Comparison of ENCODE assay signal across 20 cellular contexts in the genomic region with DNA sequence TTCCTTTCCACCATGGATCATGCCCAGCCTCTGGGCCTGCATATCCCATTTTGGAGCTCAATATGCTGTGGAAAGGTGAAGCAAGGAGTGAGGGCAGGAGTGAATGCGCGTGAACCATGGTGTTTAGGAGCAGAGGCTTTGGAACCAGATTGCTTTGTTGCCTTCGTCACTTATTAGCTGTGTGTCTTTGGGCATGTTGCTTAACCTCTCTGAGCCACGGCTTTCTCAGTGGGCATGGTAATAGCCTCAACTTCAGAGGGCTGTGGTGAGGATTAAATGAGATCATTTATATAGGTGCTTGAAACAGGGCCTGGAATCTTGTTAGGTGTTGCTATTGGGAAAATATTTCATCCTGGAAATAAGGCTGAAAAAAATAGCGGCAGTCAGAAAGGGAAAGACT.
A peak's percentile ranks its signal among the peaks of the same experiment; 100 is the strongest.
DNase-seq lines count a peak whose midpoint lies in the region; ATAC-seq, FAIRE-seq and TF ChIP-seq lines count a peak whose summit lies in the region.
"Had no signal": no experiment of that assay in that cellular context is flagged by ENCODE, and none has a peak within 500 bp of the region (broad histone marks: within the 10 kb centered on the region; RNA-seq: fewer than 3 reads in every experiment).

No MANE protein-coding gene starts in this region.

- peaks cover 4 to 9% of the 10 kb centered on the region in 2 experiments; a peak in 3 of 5 replicates for H3K9me3 Mint-ChIP-seq in H9
- H3K9me3 Mint-ChIP-seq: HFFc6 had no signal

- H3K4me1 ChIP-seq in H9 (ENCODE audit: insufficient read depth, low read length) (no peaks in the 10 kb centered on the region), HEK293 (ENCODE audit: control insufficient read depth, insufficient read depth, low read length) (no peaks in the 10 kb centered on the region)

- H3K23ac ChIP-seq in H9 (ENCODE audit: insufficient read length, low read depth, low read length) = no peak overlapping the region

- no peaks in the 10 kb centered on the region for H3K9me3 ChIP-seq in H9 (ENCODE audit: control insufficient read depth, low read depth, low read length)
- no peaks in the 10 kb centered on the region for H3K9me3 ChIP-seq in HEK293 (ENCODE audit: control insufficient read depth, insufficient read depth, low read depth, low read length)

- H3K79me1 ChIP-seq in H9 (ENCODE audit: insufficient read depth, low read depth, low read length, poor library complexity, severe bottlenecking) = no peaks in the 10 kb centered on the region

- no CpG with 5 or more reads among the region's 5 CpGs for WGBS in H9 (ENCODE audit: extremely low coverage, insufficient read length, low lambda C conversion rate)

- no peaks in the 10 kb centered on the region for H4K20me1 ChIP-seq in H9 (ENCODE audit: control insufficient read depth, insufficient read depth, insufficient read length)

- H3K36me3 Mint-ChIP-seq in H9 (ENCODE audit: insufficient read depth in 1 of 3, low read depth in 3 of 3) = 0 out of 7 replicates have a peak, but pooled peaks cover 0 to 4% (median 0%) of the 10 kb centered on the region in 3 experiments
- H3K36me3 Mint-ChIP-seq: CD4-positive, alpha-beta memory T cell had no signal

- ATAC-seq in GM18909 (IDR thresholded peaks at IDR 0.05; ENCODE audit: poor library complexity, unreplicated experiment) (no peak), HG02759 (IDR thresholded peaks at IDR 0.05; ENCODE audit: unreplicated experiment) (no peak)

- peak; percentile 55 for FAIRE-seq in bronchial epithelial cell (lab: Jason Lieb, UNC)
- FAIRE-seq: GM12891, GM18507, GM19239, H54 had no signal

- no peak overlapping the region for H2BK15ac ChIP-seq in H9 (ENCODE audit: low read depth, low read length)

- no peak overlapping the region; the same call in 1 of the 2 replicates for H3K14ac ChIP-seq in H9 (ENCODE audit: insufficient read depth, low read length)

- H3K4me3 ChIP-seq in HEK293 (ENCODE audit: low read depth, low read length) = no peak overlapping the region
- no peak overlapping the region for H3K4me3 ChIP-seq in bronchial epithelial cell (ENCODE audit: low read depth, low read length)

- H3K36me3 ChIP-seq in HEK293 (ENCODE audit: control insufficient read depth in 2 of 2, insufficient read depth in 1 of 2, low read length in 2 of 2) (no peaks in the 10 kb centered on the region), bronchial epithelial cell (ENCODE audit: control insufficient read depth, insufficient read depth, low read length) (no peaks in the 10 kb centered on the region)

- no peaks in the 10 kb centered on the region for H3K79me2 ChIP-seq in H9 (ENCODE audit: insufficient read depth, low read length)

- no peak overlapping the region for H2BK5ac ChIP-seq in H9 (ENCODE audit: insufficient read length, low read length)

- H3T11ph ChIP-seq in H9 (ENCODE audit: low read length) = no peak overlapping the region

- H3K27ac ChIP-seq in H9 (ENCODE audit: insufficient read length, low read depth, low read length) (no peak overlapping the region), HEK293 (ENCODE audit: extremely low read depth, low read depth, low read length) (no peak overlapping the region)

- no peaks in the 10 kb centered on the region for H3K4me1 Mint-ChIP-seq in H9
- H3K4me1 Mint-ChIP-seq: CD4-positive, alpha-beta memory T cell had no signal

- no peak overlapping the region for H2AK5ac ChIP-seq in H9 (ENCODE audit: insufficient read length, low read length)

- H3K23me2 ChIP-seq in H9 (ENCODE audit: insufficient read length, low read depth, low read length, poor library complexity, severe bottlenecking) = no peaks in the 10 kb centered on the region

- H2AFZ ChIP-seq in H9 (ENCODE audit: low read length) = no peak overlapping the region

- H4K8ac ChIP-seq in H9 (replicated peaks; ENCODE audit: insufficient read length, low read depth, low read length) = no peak overlapping the region

- H2BK120ac ChIP-seq in H9 (ENCODE audit: low read depth, low read length, poor library complexity, severe bottlenecking) = no peak overlapping the region

- TF ChIP-seq CTCF in H9 (conservative IDR thresholded peaks at IDR 0.05) (no peak), HEK293 (tag by site-specific recombination; IDR thresholded peaks at IDR 0.05) (no peak), bronchial epithelial cell (IDR thresholded peaks at IDR 0.05; ENCODE audit: insufficient read depth, low read length, severe bottlenecking) (no peak)

- H3K27me3 Mint-ChIP-seq in H9 (ENCODE audit: low read depth) = no peaks in the 10 kb centered on the region; the same call in 1 of the 2 replicates

- H3K4me3 Mint-ChIP-seq in H9 = no peak overlapping the region
- H3K4me3 Mint-ChIP-seq: CD4-positive, alpha-beta memory T cell; HFFc6 had no signal

- no peak overlapping the region for H3K4me2 ChIP-seq in H9 (ENCODE audit: insufficient read depth, insufficient read length, low read length)

- H3K9ac ChIP-seq in H9 (ENCODE audit: extremely low read depth, insufficient read length, low read length) = no peak overlapping the region

- H3K27me3 ChIP-seq in H9 (ENCODE audit: insufficient read depth, low read length) (no peaks in the 10 kb centered on the region), bronchial epithelial cell (ENCODE audit: control insufficient read depth, insufficient read depth, low read length) (no peaks in the 10 kb centered on the region)

- H3K4ac ChIP-seq in H9 (ENCODE audit: low read depth, low read length) = no peak overlapping the region

- H3K27ac Mint-ChIP-seq in H9 = no peak overlapping the region
- H3K27ac Mint-ChIP-seq: HFFc6 had no signal

- DNase-seq in H9 = no peak
- DNase-seq in bronchial epithelial cell (ENCODE audit: low read depth) = no peak
- DNase-seq in SW 1271 (lab: John Stamatoyannopoulos, UW) = no peak
- DNase-seq: C1 segment of cervical spinal cord; Calu3; CD4-positive, alpha-beta memory T cell; COR-L47; DMS53; DMS79 treated with DMSO at 0.1 percent for 48 hours; GF-D8; GOT3; HCEC 1CT; HFFc6 had no signal

- peak overlapping the region; percentile 85 for H4K5ac ChIP-seq in H9 (ENCODE audit: insufficient read length, low read depth, low read length)

- no peak overlapping the region for H2BK20ac ChIP-seq in H9 (ENCODE audit: low read depth, low read length, poor library complexity, severe bottlenecking)

- H3K18ac ChIP-seq in H9 (ENCODE audit: insufficient read length, low read depth, low read length) = no peak overlapping the region

- no peak overlapping the region for H3K56ac ChIP-seq in H9 (ENCODE audit: insufficient read length, low read depth, low read length)

- POLR2A ChIA-PET in HEK293 (lab: Yijun Ruan, JAX) = no interaction called here

- no peak overlapping the region for H4K91ac ChIP-seq in H9 (ENCODE audit: insufficient read length, low read depth, low read length)

- H2BK12ac ChIP-seq in H9 (ENCODE audit: insufficient read length, low read depth, low read length) = no peak overlapping the region

- CTCF ChIA-PET in HEK293 (lab: Yijun Ruan, JAX) = interaction anchor here (1.5 kb wide), 1 partner anchor 95 kb away, joined by 4 read pairs; no protein-coding TSS in a partner anchor

TF ChIP-seq in HEK293, 187 proteins besides CTCF, POLR2A, EP300 and RAD21 (continues in another document):
- TF ChIP-seq ZNF768 (tag by site-specific recombination; IDR thresholded peaks at IDR 0.05) (0 out of 2 replicates have a peak, but pooled peaks have one; percentile 45), ZNF221 (tag by site-specific recombination; IDR thresholded peaks at IDR 0.05; ENCODE audit: borderline replicate concordance) (no peak), ZNF580 (tag by site-specific recombination; IDR thresholded peaks at IDR 0.05) (no peak)
- TF ChIP-seq, protein P1, sequence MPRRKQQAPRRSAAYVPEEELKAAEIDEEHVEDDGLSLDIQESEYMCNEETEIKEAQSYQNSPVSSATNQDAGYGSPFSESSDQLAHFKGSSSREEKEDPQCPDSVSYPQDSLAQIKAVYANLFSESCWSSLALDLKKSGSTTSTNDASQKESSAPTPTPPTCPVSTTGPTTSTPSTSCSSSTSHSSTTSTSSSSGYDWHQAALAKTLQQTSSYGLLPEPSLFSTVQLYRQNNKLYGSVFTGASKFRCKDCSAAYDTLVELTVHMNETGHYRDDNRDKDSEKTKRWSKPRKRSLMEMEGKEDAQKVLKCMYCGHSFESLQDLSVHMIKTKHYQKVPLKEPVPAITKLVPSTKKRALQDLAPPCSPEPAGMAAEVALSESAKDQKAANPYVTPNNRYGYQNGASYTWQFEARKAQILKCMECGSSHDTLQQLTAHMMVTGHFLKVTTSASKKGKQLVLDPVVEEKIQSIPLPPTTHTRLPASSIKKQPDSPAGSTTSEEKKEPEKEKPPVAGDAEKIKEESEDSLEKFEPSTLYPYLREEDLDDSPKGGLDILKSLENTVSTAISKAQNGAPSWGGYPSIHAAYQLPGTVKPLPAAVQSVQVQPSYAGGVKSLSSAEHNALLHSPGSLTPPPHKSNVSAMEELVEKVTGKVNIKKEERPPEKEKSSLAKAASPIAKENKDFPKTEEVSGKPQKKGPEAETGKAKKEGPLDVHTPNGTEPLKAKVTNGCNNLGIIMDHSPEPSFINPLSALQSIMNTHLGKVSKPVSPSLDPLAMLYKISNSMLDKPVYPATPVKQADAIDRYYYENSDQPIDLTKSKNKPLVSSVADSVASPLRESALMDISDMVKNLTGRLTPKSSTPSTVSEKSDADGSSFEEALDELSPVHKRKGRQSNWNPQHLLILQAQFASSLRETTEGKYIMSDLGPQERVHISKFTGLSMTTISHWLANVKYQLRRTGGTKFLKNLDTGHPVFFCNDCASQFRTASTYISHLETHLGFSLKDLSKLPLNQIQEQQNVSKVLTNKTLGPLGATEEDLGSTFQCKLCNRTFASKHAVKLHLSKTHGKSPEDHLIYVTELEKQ (tag by site-specific recombination; IDR thresholded peaks at IDR 0.05; ENCODE audit: borderline replicate concordance) = no peak
- TF ChIP-seq, protein P2, sequence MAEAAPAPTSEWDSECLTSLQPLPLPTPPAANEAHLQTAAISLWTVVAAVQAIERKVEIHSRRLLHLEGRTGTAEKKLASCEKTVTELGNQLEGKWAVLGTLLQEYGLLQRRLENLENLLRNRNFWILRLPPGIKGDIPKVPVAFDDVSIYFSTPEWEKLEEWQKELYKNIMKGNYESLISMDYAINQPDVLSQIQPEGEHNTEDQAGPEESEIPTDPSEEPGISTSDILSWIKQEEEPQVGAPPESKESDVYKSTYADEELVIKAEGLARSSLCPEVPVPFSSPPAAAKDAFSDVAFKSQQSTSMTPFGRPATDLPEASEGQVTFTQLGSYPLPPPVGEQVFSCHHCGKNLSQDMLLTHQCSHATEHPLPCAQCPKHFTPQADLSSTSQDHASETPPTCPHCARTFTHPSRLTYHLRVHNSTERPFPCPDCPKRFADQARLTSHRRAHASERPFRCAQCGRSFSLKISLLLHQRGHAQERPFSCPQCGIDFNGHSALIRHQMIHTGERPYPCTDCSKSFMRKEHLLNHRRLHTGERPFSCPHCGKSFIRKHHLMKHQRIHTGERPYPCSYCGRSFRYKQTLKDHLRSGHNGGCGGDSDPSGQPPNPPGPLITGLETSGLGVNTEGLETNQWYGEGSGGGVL (tag by site-specific recombination; IDR thresholded peaks at IDR 0.05) = no peak
